Comparison of ENCODE assay signal across 1 cellular context in the genomic region with DNA sequence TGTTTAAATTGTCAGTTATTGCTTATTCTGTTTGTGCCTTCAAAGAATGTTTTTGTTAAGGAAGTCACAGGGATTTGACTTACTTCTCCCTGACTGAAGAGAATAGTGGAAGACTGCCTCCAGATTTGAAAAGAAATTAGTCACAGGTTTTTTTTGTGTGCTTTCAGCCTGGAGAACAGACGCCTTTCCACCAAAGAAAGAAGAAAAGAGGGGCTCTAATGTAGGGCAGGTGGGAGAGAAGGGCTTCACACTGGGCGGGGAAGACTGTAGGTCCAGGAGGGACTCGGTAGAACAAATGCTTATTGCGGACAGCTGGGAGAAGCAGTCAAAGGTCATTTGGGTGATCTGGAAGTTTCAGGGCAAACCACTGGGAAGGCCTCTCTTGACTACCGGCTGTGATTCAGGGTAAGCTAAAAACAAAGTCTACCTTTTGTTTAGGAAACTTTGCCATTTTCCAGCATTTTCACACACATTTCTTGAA.
TF ChIP-seq lines count a peak whose summit lies in the region.

No MANE protein-coding gene starts in this region.

TF ChIP-seq in GM23338, 12 proteins besides CTCF, POLR2A, EP300 and RAD21 (continued from another document):
- TF ChIP-seq, protein P1, sequence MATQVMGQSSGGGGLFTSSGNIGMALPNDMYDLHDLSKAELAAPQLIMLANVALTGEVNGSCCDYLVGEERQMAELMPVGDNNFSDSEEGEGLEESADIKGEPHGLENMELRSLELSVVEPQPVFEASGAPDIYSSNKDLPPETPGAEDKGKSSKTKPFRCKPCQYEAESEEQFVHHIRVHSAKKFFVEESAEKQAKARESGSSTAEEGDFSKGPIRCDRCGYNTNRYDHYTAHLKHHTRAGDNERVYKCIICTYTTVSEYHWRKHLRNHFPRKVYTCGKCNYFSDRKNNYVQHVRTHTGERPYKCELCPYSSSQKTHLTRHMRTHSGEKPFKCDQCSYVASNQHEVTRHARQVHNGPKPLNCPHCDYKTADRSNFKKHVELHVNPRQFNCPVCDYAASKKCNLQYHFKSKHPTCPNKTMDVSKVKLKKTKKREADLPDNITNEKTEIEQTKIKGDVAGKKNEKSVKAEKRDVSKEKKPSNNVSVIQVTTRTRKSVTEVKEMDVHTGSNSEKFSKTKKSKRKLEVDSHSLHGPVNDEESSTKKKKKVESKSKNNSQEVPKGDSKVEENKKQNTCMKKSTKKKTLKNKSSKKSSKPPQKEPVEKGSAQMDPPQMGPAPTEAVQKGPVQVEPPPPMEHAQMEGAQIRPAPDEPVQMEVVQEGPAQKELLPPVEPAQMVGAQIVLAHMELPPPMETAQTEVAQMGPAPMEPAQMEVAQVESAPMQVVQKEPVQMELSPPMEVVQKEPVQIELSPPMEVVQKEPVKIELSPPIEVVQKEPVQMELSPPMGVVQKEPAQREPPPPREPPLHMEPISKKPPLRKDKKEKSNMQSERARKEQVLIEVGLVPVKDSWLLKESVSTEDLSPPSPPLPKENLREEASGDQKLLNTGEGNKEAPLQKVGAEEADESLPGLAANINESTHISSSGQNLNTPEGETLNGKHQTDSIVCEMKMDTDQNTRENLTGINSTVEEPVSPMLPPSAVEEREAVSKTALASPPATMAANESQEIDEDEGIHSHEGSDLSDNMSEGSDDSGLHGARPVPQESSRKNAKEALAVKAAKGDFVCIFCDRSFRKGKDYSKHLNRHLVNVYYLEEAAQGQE (IDR thresholded peaks at IDR 0.05; ENCODE audit: unreplicated experiment) = no peak
- TF ChIP-seq, protein P2, sequence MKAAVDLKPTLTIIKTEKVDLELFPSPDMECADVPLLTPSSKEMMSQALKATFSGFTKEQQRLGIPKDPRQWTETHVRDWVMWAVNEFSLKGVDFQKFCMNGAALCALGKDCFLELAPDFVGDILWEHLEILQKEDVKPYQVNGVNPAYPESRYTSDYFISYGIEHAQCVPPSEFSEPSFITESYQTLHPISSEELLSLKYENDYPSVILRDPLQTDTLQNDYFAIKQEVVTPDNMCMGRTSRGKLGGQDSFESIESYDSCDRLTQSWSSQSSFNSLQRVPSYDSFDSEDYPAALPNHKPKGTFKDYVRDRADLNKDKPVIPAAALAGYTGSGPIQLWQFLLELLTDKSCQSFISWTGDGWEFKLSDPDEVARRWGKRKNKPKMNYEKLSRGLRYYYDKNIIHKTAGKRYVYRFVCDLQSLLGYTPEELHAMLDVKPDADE (IDR thresholded peaks at IDR 0.05) = no peak
- TF ChIP-seq, protein P3, sequence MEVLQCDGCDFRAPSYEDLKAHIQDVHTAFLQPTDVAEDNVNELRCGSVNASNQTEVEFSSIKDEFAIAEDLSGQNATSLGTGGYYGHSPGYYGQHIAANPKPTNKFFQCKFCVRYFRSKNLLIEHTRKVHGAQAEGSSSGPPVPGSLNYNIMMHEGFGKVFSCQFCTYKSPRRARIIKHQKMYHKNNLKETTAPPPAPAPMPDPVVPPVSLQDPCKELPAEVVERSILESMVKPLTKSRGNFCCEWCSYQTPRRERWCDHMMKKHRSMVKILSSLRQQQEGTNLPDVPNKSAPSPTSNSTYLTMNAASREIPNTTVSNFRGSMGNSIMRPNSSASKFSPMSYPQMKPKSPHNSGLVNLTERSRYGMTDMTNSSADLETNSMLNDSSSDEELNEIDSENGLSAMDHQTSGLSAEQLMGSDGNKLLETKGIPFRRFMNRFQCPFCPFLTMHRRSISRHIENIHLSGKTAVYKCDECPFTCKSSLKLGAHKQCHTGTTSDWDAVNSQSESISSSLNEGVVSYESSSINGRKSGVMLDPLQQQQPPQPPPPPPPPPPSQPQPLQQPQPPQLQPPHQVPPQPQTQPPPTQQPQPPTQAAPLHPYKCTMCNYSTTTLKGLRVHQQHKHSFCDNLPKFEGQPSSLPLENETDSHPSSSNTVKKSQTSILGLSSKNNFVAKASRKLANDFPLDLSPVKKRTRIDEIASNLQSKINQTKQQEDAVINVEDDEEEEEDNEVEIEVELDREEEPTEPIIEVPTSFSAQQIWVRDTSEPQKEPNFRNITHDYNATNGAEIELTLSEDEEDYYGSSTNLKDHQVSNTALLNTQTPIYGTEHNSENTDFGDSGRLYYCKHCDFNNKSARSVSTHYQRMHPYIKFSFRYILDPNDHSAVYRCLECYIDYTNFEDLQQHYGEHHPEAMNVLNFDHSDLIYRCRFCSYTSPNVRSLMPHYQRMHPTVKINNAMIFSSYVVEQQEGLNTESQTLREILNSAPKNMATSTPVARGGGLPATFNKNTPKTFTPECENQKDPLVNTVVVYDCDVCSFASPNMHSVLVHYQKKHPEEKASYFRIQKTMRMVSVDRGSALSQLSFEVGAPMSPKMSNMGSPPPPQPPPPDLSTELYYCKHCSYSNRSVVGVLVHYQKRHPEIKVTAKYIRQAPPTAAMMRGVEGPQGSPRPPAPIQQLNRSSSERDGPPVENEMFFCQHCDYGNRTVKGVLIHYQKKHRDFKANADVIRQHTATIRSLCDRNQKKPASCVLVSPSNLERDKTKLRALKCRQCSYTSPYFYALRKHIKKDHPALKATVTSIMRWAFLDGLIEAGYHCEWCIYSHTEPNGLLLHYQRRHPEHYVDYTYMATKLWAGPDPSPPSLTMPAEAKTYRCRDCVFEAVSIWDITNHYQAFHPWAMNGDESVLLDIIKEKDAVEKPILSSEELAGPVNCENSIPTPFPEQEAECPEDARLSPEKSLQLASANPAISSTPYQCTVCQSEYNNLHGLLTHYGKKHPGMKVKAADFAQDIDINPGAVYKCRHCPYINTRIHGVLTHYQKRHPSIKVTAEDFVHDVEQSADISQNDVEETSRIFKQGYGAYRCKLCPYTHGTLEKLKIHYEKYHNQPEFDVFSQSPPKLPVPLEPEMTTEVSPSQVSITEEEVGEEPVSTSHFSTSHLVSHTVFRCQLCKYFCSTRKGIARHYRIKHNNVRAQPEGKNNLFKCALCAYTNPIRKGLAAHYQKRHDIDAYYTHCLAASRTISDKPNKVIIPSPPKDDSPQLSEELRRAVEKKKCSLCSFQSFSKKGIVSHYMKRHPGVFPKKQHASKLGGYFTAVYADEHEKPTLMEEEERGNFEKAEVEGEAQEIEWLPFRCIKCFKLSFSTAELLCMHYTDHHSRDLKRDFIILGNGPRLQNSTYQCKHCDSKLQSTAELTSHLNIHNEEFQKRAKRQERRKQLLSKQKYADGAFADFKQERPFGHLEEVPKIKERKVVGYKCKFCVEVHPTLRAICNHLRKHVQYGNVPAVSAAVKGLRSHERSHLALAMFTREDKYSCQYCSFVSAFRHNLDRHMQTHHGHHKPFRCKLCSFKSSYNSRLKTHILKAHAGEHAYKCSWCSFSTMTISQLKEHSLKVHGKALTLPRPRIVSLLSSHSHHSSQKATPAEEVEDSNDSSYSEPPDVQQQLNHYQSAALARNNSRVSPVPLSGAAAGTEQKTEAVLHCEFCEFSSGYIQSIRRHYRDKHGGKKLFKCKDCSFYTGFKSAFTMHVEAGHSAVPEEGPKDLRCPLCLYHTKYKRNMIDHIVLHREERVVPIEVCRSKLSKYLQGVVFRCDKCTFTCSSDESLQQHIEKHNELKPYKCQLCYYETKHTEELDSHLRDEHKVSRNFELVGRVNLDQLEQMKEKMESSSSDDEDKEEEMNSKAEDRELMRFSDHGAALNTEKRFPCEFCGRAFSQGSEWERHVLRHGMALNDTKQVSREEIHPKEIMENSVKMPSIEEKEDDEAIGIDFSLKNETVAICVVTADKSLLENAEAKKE (CRISPR knock-in tag; IDR thresholded peaks at IDR 0.05) = no peak
TF ChIP-seq in GM23338: peak in this region for 0.
